In the genomic region with DNA sequence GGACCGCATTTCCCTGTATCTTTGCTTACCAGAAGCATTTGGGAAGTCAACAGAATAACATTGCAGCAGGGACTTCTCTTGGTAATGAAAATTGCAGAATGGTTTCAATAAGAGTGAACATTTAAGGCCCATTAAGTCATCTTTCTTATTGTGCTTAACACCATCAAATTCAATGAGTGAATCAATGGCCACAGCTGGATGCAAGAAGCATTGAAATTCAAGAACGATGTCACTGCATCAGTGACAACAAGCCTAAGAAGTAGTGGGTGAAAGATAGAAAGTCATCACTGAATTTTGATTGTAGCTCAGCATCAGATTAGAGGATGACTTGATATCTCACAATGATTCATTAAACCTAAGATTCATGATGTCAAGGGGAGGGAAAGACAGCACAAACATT, we compare ENCODE assay signal across 17 cellular contexts.
DNase-seq lines count a peak whose midpoint lies in the region; ATAC-seq, FAIRE-seq and TF ChIP-seq lines count a peak whose summit lies in the region.
"Had no signal": no experiment of that assay in that cellular context is flagged by ENCODE, and none has a peak within 500 bp of the region (broad histone marks: within the 10 kb centered on the region; RNA-seq: fewer than 3 reads in every experiment).

No MANE protein-coding gene starts in this region.

- H3K79me1 ChIP-seq in H1 (ENCODE audit: low read depth, low read length): no peaks in the 10 kb centered on the region

- no peak overlapping the region for H3K4me2 ChIP-seq in H1 (ENCODE audit: insufficient read depth in 1 of 2, low read depth in 2 of 2, low read length in 2 of 2)
- H3K4me2 ChIP-seq: BLaER1 had no signal

- no peak overlapping the region for H2BK15ac ChIP-seq in H1 (ENCODE audit: low read length)

- no peak overlapping the region for H3K56ac ChIP-seq in H1 (replicated peaks; ENCODE audit: insufficient read length, low read depth, low read length)

- H2AK5ac ChIP-seq in H1 (ENCODE audit: low read depth, low read length): no peak overlapping the region

- no peak overlapping the region for H4K8ac ChIP-seq in H1 (ENCODE audit: extremely low read depth, insufficient read depth, low read length)

- no peak overlapping the region for H3K4me3 ChIP-seq in H1 (ENCODE audit: extremely low read depth in 1 of 4, insufficient read depth in 2 of 4, low read depth in 3 of 4, low read length in 4 of 4)
- H3K4me3 ChIP-seq: BLaER1 had no signal

- no peaks in the 10 kb centered on the region for H3K9me3 Mint-ChIP-seq in activated naive CD4-positive, alpha-beta T cell treated with anti-CD3 and anti-CD28 coated beads, Interleukin-2, amount 50 U/mL, for 24 hours
- peaks cover 7% of the 10 kb centered on the region for H3K9me3 Mint-ChIP-seq in natural killer cell treated with Interleukin-12 subunit alpha and Interleukin-12 subunit beta and Interleukin-15 and Interleukin-18, amount 100 ng/mL, for 72 hours

- H4K20me1 ChIP-seq in H1 (replicated peaks in 1 of 2; ENCODE audit: control insufficient read depth in 1 of 2, insufficient read depth in 2 of 2, low read length in 2 of 2): no peaks in the 10 kb centered on the region
- H4K20me1 ChIP-seq: BLaER1 had no signal

- H3K23ac ChIP-seq in H1 (ENCODE audit: insufficient read length): no peak overlapping the region

- no peak overlapping the region for H2BK5ac ChIP-seq in H1 (ENCODE audit: low read depth, low read length)

- no peak for TF ChIP-seq EP300 in H1 (IDR thresholded peaks at IDR 0.05; ENCODE audit: borderline replicate concordance in 1 of 2, low read depth in 2 of 2, low read length in 2 of 2)

- no peaks in the 10 kb centered on the region for H3K27me3 ChIP-seq in H1 (replicated peaks in 1 of 4; ENCODE audit: control insufficient read depth in 3 of 4, extremely low read depth in 1 of 4, insufficient read depth in 3 of 4, low read length in 3 of 4)
- H3K27me3 ChIP-seq: BLaER1 had no signal

- no peak overlapping the region for H3K18ac ChIP-seq in H1 (ENCODE audit: extremely low read depth, low read length)

- TF ChIP-seq POLR2A in H1 (IDR thresholded peaks at IDR 0.05; ENCODE audit: control extremely low read depth in 1 of 2, low read depth in 2 of 2, low read length in 2 of 2): no peak

- H3K9ac ChIP-seq in H1 (replicated peaks in 1 of 4; ENCODE audit: extremely low read depth in 1 of 4, low read depth in 3 of 4, low read length in 3 of 4): no peak overlapping the region
- H3K9ac ChIP-seq: BLaER1 had no signal

- no peaks in the 10 kb centered on the region for H3K79me2 ChIP-seq in H1 (ENCODE audit: control insufficient read depth in 1 of 2, insufficient read depth in 2 of 2, low read length in 2 of 2)

- TF ChIP-seq RAD21 in H1 (IDR thresholded peaks at IDR 0.05 in 1 of 2, conservative IDR thresholded peaks at IDR 0.05 in 1 of 2; ENCODE audit: low read depth in 2 of 2, low read length in 2 of 2): no peak

- H4K91ac ChIP-seq in H1 (replicated peaks; ENCODE audit: insufficient read length, low read length): no peak overlapping the region

- no peak for FAIRE-seq in H1 (lab: Jason Lieb, UNC)
- FAIRE-seq: GM12892, H54 had no signal

- WGBS in H1 (ENCODE audit: extremely low coverage in 1 of 2, insufficient coverage in 1 of 2, insufficient read length in 1 of 2, insufficient replicate concordance in 2 of 2, low coverage in 1 of 2, low lambda C conversion rate in 2 of 2, missing lambda C conversion rate in 1 of 2), 2 experiments: 66% methylated on average over 2 of the region's 2 CpGs; no CpG with 5 or more reads in 1 of the 2 experiments

- no peak overlapping the region for H4K5ac ChIP-seq in H1 (ENCODE audit: insufficient read length, low read depth, low read length)

- POLR2A ChIA-PET in H1 (lab: Charles Lee; ENCODE audit: partially characterized antibody): interaction anchor here (1.5 kb wide), 1 partner anchor 9 kb away, joined by 4 read pairs; no protein-coding TSS in a partner anchor

- no peak overlapping the region for H2BK12ac ChIP-seq in H1 (ENCODE audit: low read depth, low read length)

- no peak overlapping the region for H2BK120ac ChIP-seq in H1 (replicated peaks; ENCODE audit: low read depth, low read length)

- H3K9me3 ChIP-seq in H1 (ENCODE audit: insufficient read depth in 2 of 2, low read depth in 1 of 2, low read length in 1 of 2): no peaks in the 10 kb centered on the region
- H3K9me3 ChIP-seq: BLaER1, Caco-2 had no signal

- no peak for TF ChIP-seq CTCF in H1 (IDR thresholded peaks at IDR 0.05; ENCODE audit: control extremely low read depth in 1 of 3, insufficient read depth in 1 of 3, low read depth in 1 of 3, low read length in 3 of 3)

- peak overlapping the region; percentile 3 for H3K27ac Mint-ChIP-seq in activated naive CD4-positive, alpha-beta T cell treated with anti-CD3 and anti-CD28 coated beads, Interleukin-2, amount 50 U/mL, for 24 hours
- H3K27ac Mint-ChIP-seq in natural killer cell treated with Interleukin-12 subunit alpha and Interleukin-12 subunit beta and Interleukin-15 and Interleukin-18, amount 100 ng/mL, for 72 hours: no peak overlapping the region
- H3K27ac Mint-ChIP-seq: CD8-positive, alpha-beta memory T cell had no signal

- CTCF ChIA-PET in H1 (lab: Charles Lee; ENCODE audit: partially characterized antibody): no interaction called here

- H3K36me3 Mint-ChIP-seq in activated naive CD4-positive, alpha-beta T cell treated with anti-CD3 and anti-CD28 coated beads, Interleukin-2, amount 50 U/mL, for 24 hours: no peaks in the 10 kb centered on the region
- H3K36me3 Mint-ChIP-seq in natural killer cell treated with Interleukin-12 subunit alpha and Interleukin-12 subunit beta and Interleukin-15 and Interleukin-18, amount 100 ng/mL, for 72 hours: no peaks in the 10 kb centered on the region
- H3K36me3 Mint-ChIP-seq: CD8-positive, alpha-beta memory T cell had no signal

- no peaks in the 10 kb centered on the region for H3K36me3 ChIP-seq in H1 (ENCODE audit: control insufficient read depth in 2 of 4, insufficient read depth in 4 of 4, low read length in 3 of 4)
- H3K36me3 ChIP-seq: BLaER1 had no signal

- H3K27me3 Mint-ChIP-seq in activated naive CD4-positive, alpha-beta T cell treated with anti-CD3 and anti-CD28 coated beads, Interleukin-2, amount 50 U/mL, for 24 hours: peaks cover under 1% of the 10 kb centered on the region
- no peaks in the 10 kb centered on the region for H3K27me3 Mint-ChIP-seq in natural killer cell treated with Interleukin-12 subunit alpha and Interleukin-12 subunit beta and Interleukin-15 and Interleukin-18, amount 100 ng/mL, for 72 hours
- H3K27me3 Mint-ChIP-seq: CD8-positive, alpha-beta memory T cell had no signal

- H3K27ac ChIP-seq in H1 (ENCODE audit: low read depth, low read length): no peak overlapping the region
- H3K27ac ChIP-seq: BLaER1 had no signal

- no peak overlapping the region for H3K14ac ChIP-seq in H1 (ENCODE audit: insufficient read length)

- peaks cover 0 to 6% (median 0%) of the 10 kb centered on the region in 4 experiments; a peak in 2 of 7 replicates for H3K4me1 ChIP-seq in H1 (replicated peaks in 1 of 4; ENCODE audit: control insufficient read depth in 3 of 4, insufficient read depth in 4 of 4, low read length in 3 of 4)
- H3K4me1 ChIP-seq: BLaER1, Caco-2 had no signal

- no peak overlapping the region for H3K4me3 Mint-ChIP-seq in activated naive CD4-positive, alpha-beta T cell treated with anti-CD3 and anti-CD28 coated beads, Interleukin-2, amount 50 U/mL, for 24 hours
- no peak overlapping the region for H3K4me3 Mint-ChIP-seq in natural killer cell treated with Interleukin-12 subunit alpha and Interleukin-12 subunit beta and Interleukin-15 and Interleukin-18, amount 100 ng/mL, for 72 hours
- H3K4me3 Mint-ChIP-seq: CD8-positive, alpha-beta memory T cell had no signal

- no peak overlapping the region for H3K4ac ChIP-seq in H1 (replicated peaks; ENCODE audit: insufficient read length, low read depth, low read length)

- no peak for DNase-seq in activated naive CD4-positive, alpha-beta T cell treated with Interleukin-2 at 50 U/mL for 16 hours
- DNase-seq in H1 (ENCODE audit: low read depth in 1 of 2, low spot score in 2 of 2): no peak
- DNase-seq in putamen (ENCODE audit: low spot score): peak; percentile 18
- DNase-seq in natural killer cell treated with Interleukin-12 subunit alpha and Interleukin-12 subunit beta and Interleukin-15 and Interleukin-18, amount 100 ng/mL, for 72 hours (ENCODE audit: low spot score): no peak
- no peak for DNase-seq in T-helper 2 cell
- DNase-seq in pons (ENCODE audit: low spot score): no peak
- DNase-seq: 8988T; AML-193; Caco-2; CD8-positive, alpha-beta memory T cell; DND-41; GDM1 had no signal

- no peak overlapping the region for H2BK20ac ChIP-seq in H1 (ENCODE audit: low read length)

- H3K4me1 Mint-ChIP-seq in activated naive CD4-positive, alpha-beta T cell treated with anti-CD3 and anti-CD28 coated beads, Interleukin-2, amount 50 U/mL, for 24 hours: no peaks in the 10 kb centered on the region
- no peaks in the 10 kb centered on the region for H3K4me1 Mint-ChIP-seq in natural killer cell treated with Interleukin-12 subunit alpha and Interleukin-12 subunit beta and Interleukin-15 and Interleukin-18, amount 100 ng/mL, for 72 hours (ENCODE audit: low read depth in 2 of 2)
- H3K4me1 Mint-ChIP-seq: CD8-positive, alpha-beta memory T cell had no signal

- ATAC-seq in natural killer cell treated with Interleukin-12 subunit alpha and Interleukin-12 subunit beta and Interleukin-15 and Interleukin-18, amount 100 ng/mL, for 72 hours: no peak
- ATAC-seq: HCT116 had no signal

- H3K23me2 ChIP-seq in H1 (ENCODE audit: low read depth, low read length): no peaks in the 10 kb centered on the region

- H2AFZ ChIP-seq in H1 (ENCODE audit: low read length): no peak overlapping the region

TF ChIP-seq in H1, 55 proteins besides CTCF, POLR2A, EP300 and RAD21:
- TF ChIP-seq SP2 (IDR thresholded peaks at IDR 0.05; ENCODE audit: low read length): no peak
- peak; percentile 75 for TF ChIP-seq NANOG (IDR thresholded peaks at IDR 0.05; ENCODE audit: insufficient read depth, low read depth, low read length, poor library complexity, severe bottlenecking)
